ENCODE assay signal across 8 cellular contexts in genomic region chr15:101489633-101490407, GRCh38. TPM values are rescaled to one million over a fixed set of nuclear protein-coding genes. Genes with fewer than 3 reads are reported as not detected.
DNase-seq lines count a peak whose midpoint lies in the region; ATAC-seq and TF ChIP-seq lines count a peak whose summit lies in the region.

TSS of gene PCSK6 (minus strand) at chr15:101489707. CDS start at chr15:101489670, 37 bp downstream.

- no peak for TF ChIP-seq POLR2A in prostate gland (IDR thresholded peaks at IDR 0.05)

- ATAC-seq in T-cell (replicated peaks in 1 of 4) (peak in 1 of 4 experiments; percentile 12), heart right ventricle (peak in 6 of 8 donors; percentile 27 to 77 (median 48)), GM21360 (IDR thresholded peaks at IDR 0.05; ENCODE audit: unreplicated experiment) (no peak)
- no peak for ATAC-seq in activated CD4-positive, CD25-positive, alpha-beta regulatory T cell treated with anti-CD3 and anti-CD28 coated beads, Interleukin-2, amount 50 U/mL, for 24 hours

- CTCF ChIA-PET in T-cell (lab: Charles Lee), result no interaction called here

- H3K9me3 ChIP-seq in heart right ventricle (no peaks in the 10 kb centered on the region), prostate gland (no peaks in the 10 kb centered on the region)

- peak; percentile 15 for DNase-seq in NCI-H146 (lab: John Stamatoyannopoulos, UW)
- no peak for DNase-seq in NCI-H146 treated with DMSO at 0.1 percent for 48 hours (lab: John Stamatoyannopoulos, UW; ENCODE audit: unreplicated experiment)
- no peak for DNase-seq in T-cell
- DNase-seq in heart right ventricle, result peak in 1 of 2 donors; percentile 55
- no peak for DNase-seq in prostate gland (ENCODE audit: low spot score)
- no peak for DNase-seq in activated effector memory CD4-positive, alpha-beta T cell treated with anti-CD3 and anti-CD28 coated beads, Interleukin-2, amount 50 U/mL, for 16 hours

- H3K4me3 ChIP-seq in heart right ventricle, result peak within 1 kb of the TSS; percentile 10 to 58 (median 50)
- H3K4me3 ChIP-seq in prostate gland, result peak within 1 kb of the TSS; percentile 18 to 36

- intact Hi-C loops in heart right ventricle (cut with DNase I) (loop anchor here in 6 of 10 donors (5.0 to 10.0 kb wide), 6 partner anchors 53 to 195 kb away; partner anchors contain the start of gene SNRPA1 (in 1 of the 6)), prostate gland (cut with DNase I) (no loop called here)

- no peak for TF ChIP-seq CTCF in heart right ventricle (IDR thresholded peaks at IDR 0.05)
- TF ChIP-seq CTCF in prostate gland (IDR thresholded peaks at IDR 0.05), result no peak

- H3K36me3 ChIP-seq in heart right ventricle (peaks cover 0 to 10% (median 0%) of the 10 kb centered on the region in 9 donors), prostate gland (no peaks in the 10 kb centered on the region)

- POLR2A ChIA-PET in T-cell (lab: Charles Lee), result no interaction called here

- H3K9me3 Mint-ChIP-seq in T-cell, result no peaks in the 10 kb centered on the region

- no peak within 1 kb of the TSS for H3K27ac Mint-ChIP-seq in T-cell

- H3K4me1 ChIP-seq in heart right ventricle (peaks cover 0 to 29% (median 3%) of the 10 kb centered on the region in 9 donors), prostate gland (replicated peaks) (no peaks in the 10 kb centered on the region)

- no peaks in the 10 kb centered on the region for H3K36me3 Mint-ChIP-seq in T-cell

- H3K4me3 Mint-ChIP-seq in T-cell, result peak within 1 kb of the TSS; percentile 24 to 54 (median 39)

- peak within 1 kb of the TSS; percentile 5 to 73 (median 50) for H3K27ac ChIP-seq in heart right ventricle
- H3K27ac ChIP-seq in prostate gland, result no peak within 1 kb of the TSS

- H3K27me3 Mint-ChIP-seq in T-cell, result peaks cover 42 to 54% of the 10 kb centered on the region in 2 donors

- 20 to 29% methylated on average over 69 to 102 of the region's 103 CpGs for WGBS in heart right ventricle, 2 donors
- WGBS in prostate gland, result 38% methylated on average over 49 of the region's 103 CpGs

- H3K27me3 ChIP-seq in heart right ventricle (peaks cover 0 to 64% (median 17%) of the 10 kb centered on the region in 7 donors), prostate gland (replicated peaks; ENCODE audit: insufficient read depth) (peaks cover 1% of the 10 kb centered on the region)

- peaks cover 2 to 5% (median 5%) of the 10 kb centered on the region in 3 donors for H3K4me1 Mint-ChIP-seq in T-cell

RNA-seq across cellular contexts. Expression of gene PCSK6, which starts in this region (rescaled TPM):
- total RNA-seq in T-cell, result 1 to 10 TPM in 4 of 5 donors, under 1 TPM in 1; 0.16 to 2.2 (median 1.3) TPM
- 10 to 100 TPM; 12.9 to 34.0 (median 24.7) TPM for total RNA-seq in heart right ventricle
- 10 to 100 TPM in 1 of 2 donors, 1 to 10 TPM in 1; 4.6 to 10.3 TPM for polyA plus RNA-seq in heart right ventricle
- 10 to 100 TPM in 1 of 2 donors, 1 to 10 TPM in 1; 4.4 to 84.1 TPM for total RNA-seq in prostate gland

Comparison
In these comparisons a context has a peak if more than half of its experiments do, and no peak if none do; other contexts are left out.
1. ATAC-seq: peak in heart right ventricle (6 of 8); none in activated CD4-positive, CD25-positive, alpha-beta regulatory T cell treated with anti-CD3 and anti-CD28 coated beads, Interleukin-2, amount 50 U/mL, for 24 hours (0 of 2) and GM21360 (single experiment).
2. H3K27ac ChIP-seq: peak in heart right ventricle (10 of 10); none in prostate gland (0 of 2).